13 cellular contexts compared by ENCODE assay signal in genomic region chr2:128237911-128238697, GRCh38.
"Had no signal": no experiment of that assay in that cellular context is flagged by ENCODE, and none has a peak within 500 bp of the region (broad histone marks: within the 10 kb centered on the region; RNA-seq: fewer than 3 reads in every experiment).

No MANE protein-coding gene starts in this region.

- H3K4me3 Mint-ChIP-seq: activated CD4-positive, alpha-beta T cell treated with anti-CD3 and anti-CD28 coated beads, Interleukin-2, amount 10 ng/mL, durations not matched to agents 7 days and 5 days; activated naive CD4-positive, alpha-beta T cell treated with anti-CD3 and anti-CD28 coated beads, Interleukin-2, amount 50 U/mL, for 24 hours had no signal

- H3K27ac Mint-ChIP-seq: activated CD4-positive, alpha-beta T cell treated with anti-CD3 and anti-CD28 coated beads, Interleukin-2, amount 10 ng/mL, durations not matched to agents 7 days and 5 days; activated naive CD4-positive, alpha-beta T cell treated with anti-CD3 and anti-CD28 coated beads, Interleukin-2, amount 50 U/mL, for 24 hours; activated T-helper 2 cell treated with anti-CD3 and anti-CD28 coated beads, Interferon-gamma antibody, Interleukin-2, Interleukin-4, amounts not matched to agents 10 μg/mL and 5 μg/mL and 100 μg/mL, durations not matched to agents 14 hours and 24 hours and 36 hours had no signal

- H3K9me3 ChIP-seq: heart right ventricle, left ventricle myocardium inferior, neutrophil, testis, uterus had no signal

- H3K36me3 ChIP-seq: heart right ventricle, left ventricle myocardium inferior, neutrophil, uterus had no signal

- H3K9me3 Mint-ChIP-seq: activated CD4-positive, alpha-beta T cell treated with anti-CD3 and anti-CD28 coated beads, Interleukin-2, amount 10 ng/mL, durations not matched to agents 7 days and 5 days; activated naive CD4-positive, alpha-beta T cell treated with anti-CD3 and anti-CD28 coated beads, Interleukin-2, amount 50 U/mL, for 24 hours; activated T-helper 2 cell treated with anti-CD3 and anti-CD28 coated beads, Interferon-gamma antibody, Interleukin-2, Interleukin-4, amounts not matched to agents 10 μg/mL and 5 μg/mL and 100 μg/mL, durations not matched to agents 14 hours and 24 hours and 36 hours had no signal

- H3K27me3 ChIP-seq: foreskin keratinocyte, heart right ventricle, testis, uterus had no signal

- H3K27ac ChIP-seq: foreskin keratinocyte, neutrophil, testis, uterus had no signal

- DNase-seq: activated CD4-positive, alpha-beta T cell treated with anti-CD3 and anti-CD28 coated beads, Interleukin-2, amount 10 ng/mL, durations not matched to agents 7 days and 5 days; foreskin keratinocyte; left ventricle myocardium inferior; stimulated activated CD4-positive, alpha-beta T cell treated with anti-CD3 and anti-CD28 coated beads, Interleukin-12 subunit alpha, Interleukin-12 subunit beta, amount 100 ng/mL, for 4 hours; stimulated activated naive CD4-positive, alpha-beta T cell treated with Interleukin-2 at 50 U/mL for 16 hours; T1000; testis; uterus had no signal

- H3K27me3 Mint-ChIP-seq: activated naive CD4-positive, alpha-beta T cell treated with anti-CD3 and anti-CD28 coated beads, Interleukin-2, amount 50 U/mL, for 24 hours had no signal

- H3K4me1 ChIP-seq: foreskin keratinocyte, testis, uterus had no signal

- FAIRE-seq: keratinocyte had no signal

- H3K4me3 ChIP-seq: heart right ventricle, left ventricle myocardium inferior, testis, uterus had no signal

- H3K36me3 Mint-ChIP-seq: activated naive CD4-positive, alpha-beta T cell treated with anti-CD3 and anti-CD28 coated beads, Interleukin-2, amount 50 U/mL, for 24 hours had no signal
